8 cellular contexts compared by ENCODE assay signal in the genomic region with DNA sequence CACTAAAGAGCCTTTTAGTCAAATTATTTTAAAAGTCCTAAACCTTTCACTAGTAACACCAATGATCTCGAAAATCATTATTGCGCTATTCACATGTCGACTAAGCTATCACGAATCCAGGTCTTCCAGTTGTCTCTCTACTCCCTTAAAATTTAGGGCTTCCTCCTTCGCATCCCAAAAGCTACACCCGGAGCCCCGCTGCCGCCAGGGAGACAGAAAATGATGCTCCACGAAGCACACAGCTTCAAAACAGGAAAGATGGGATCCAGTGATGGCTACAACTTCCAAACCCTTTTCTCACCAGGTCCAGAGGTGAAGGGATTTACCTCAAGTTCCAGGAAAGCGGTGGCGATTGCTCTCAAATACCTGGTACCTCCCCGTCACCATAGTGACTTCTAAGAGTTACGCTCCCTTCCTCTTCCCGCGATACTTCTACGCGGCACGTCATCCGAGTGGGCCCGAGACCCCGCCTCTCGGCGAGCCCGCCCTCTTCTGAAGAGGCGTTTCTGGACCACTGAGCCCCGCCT. TPM values are rescaled to one million over a fixed set of nuclear protein-coding genes. Genes with fewer than 3 reads are reported as not detected.
A peak's percentile ranks its signal among the peaks of the same experiment; 100 is the strongest.
DNase-seq lines count a peak whose midpoint lies in the region; ATAC-seq and TF ChIP-seq lines count a peak whose summit lies in the region.

Gene IFT80, minus strand, starts transcription at position 406 of the 527 bp plus-strand sequence. CDS start 14,625 bp downstream, outside the sequence.

- peak in 1 of 2 donors; percentile 15 for TF ChIP-seq RAD21 in liver (IDR thresholded peaks at IDR 0.05)

- H3K9ac ChIP-seq in liver (ENCODE audit: low read depth in 1 of 2, low read length in 2 of 2), result peak within 1 kb of the TSS; percentile 89 to 94

- ATAC-seq in GM19452 (IDR thresholded peaks at IDR 0.05; ENCODE audit: unreplicated experiment) (peak; percentile 94), HG03575 (IDR thresholded peaks at IDR 0.05; ENCODE audit: extremely low read depth, insufficient number of reproducible peaks, low FRiP score, unreplicated experiment) (peak; percentile 96)

- peak within 1 kb of the TSS; percentile 98 for H3K27ac Mint-ChIP-seq in activated CD4-positive, alpha-beta memory T cell treated with anti-CD3 and anti-CD28 coated beads for 36 hours

- CTCF ChIA-PET in activated CD4-positive, alpha-beta memory T cell treated with anti-CD3 and anti-CD28 coated beads for 36 hours (lab: Charles Lee), result interaction anchor here (1.0 to 1.1 kb wide), 2 partner anchors 15 to 1754 kb away, joined by 3 read pairs; partner anchors contain the start of gene GFM1

- TF ChIP-seq CTCF in dorsolateral prefrontal cortex (IDR thresholded peaks at IDR 0.05 in 54 of 56, conservative IDR thresholded peaks at IDR 0.05 in 2 of 56; ENCODE audit: low read depth in 1 of 56, partially characterized antibody in 56 of 56), result peak in 11 of 56 donors; percentile 2 to 31 (median 10)
- no peak for TF ChIP-seq CTCF in liver (IDR thresholded peaks at IDR 0.05; ENCODE audit: low read depth, low read length, missing input control)

- H3K4me3 ChIP-seq in dorsolateral prefrontal cortex (peak within 1 kb of the TSS; percentile 54 to 97 (median 85)), liver (ENCODE audit: low read depth in 1 of 3, low read length in 3 of 3) (peak within 1 kb of the TSS; percentile 77 to 99 (median 95))

- POLR2A ChIA-PET in activated CD4-positive, alpha-beta memory T cell treated with anti-CD3 and anti-CD28 coated beads for 36 hours (lab: Charles Lee), result interaction anchor here (2.3 kb wide), 1 partner anchor 51 kb away, joined by 31 read pairs; the partner anchor contains the start of gene TRIM59

- H3K9me3 Mint-ChIP-seq in activated CD4-positive, alpha-beta memory T cell treated with anti-CD3 and anti-CD28 coated beads for 36 hours, result no peaks in the 10 kb centered on the region

- no peaks in the 10 kb centered on the region for H3K36me3 ChIP-seq in liver (ENCODE audit: control insufficient read depth in 4 of 4, insufficient read depth in 3 of 4, low read depth in 1 of 4, low read length in 3 of 4)

- DNase-seq in C1 segment of cervical spinal cord (lab: John Stamatoyannopoulos, UW) (peak; percentile 26 to 95 (median 91)), NCI-H82 treated with DMSO at 0.1 percent for 48 hours (lab: John Stamatoyannopoulos, UW; ENCODE audit: unreplicated experiment) (peak; percentile 95), dorsolateral prefrontal cortex (peak; percentile 86 to 97 (median 95))
- DNase-seq in activated CD4-positive, alpha-beta memory T cell treated with anti-CD3 and anti-CD28 coated beads for 36 hours, result peak; percentile 98
- DNase-seq in stimulated activated CD4-positive, alpha-beta T cell treated with anti-CD3 and anti-CD28 coated beads, Interleukin-4, amount 100 ng/mL, for 24 hours, result peak; percentile 96

- H3K27me3 ChIP-seq in dorsolateral prefrontal cortex, result peaks cover 0 to 20% (median 0%) of the 10 kb centered on the region in 45 donors
- H3K27me3 ChIP-seq in liver (ENCODE audit: control insufficient read depth in 4 of 4, insufficient read depth in 4 of 4, low read length in 3 of 4), result no peaks in the 10 kb centered on the region

- peak within 1 kb of the TSS; percentile 98 for H3K4me3 Mint-ChIP-seq in activated CD4-positive, alpha-beta memory T cell treated with anti-CD3 and anti-CD28 coated beads for 36 hours

- peaks cover 39% of the 10 kb centered on the region for H3K4me1 Mint-ChIP-seq in activated CD4-positive, alpha-beta memory T cell treated with anti-CD3 and anti-CD28 coated beads for 36 hours (ENCODE audit: low read depth)

- WGBS in liver, result under 1% methylated on average over 26 of the region's 26 CpGs

- H3K27ac ChIP-seq in dorsolateral prefrontal cortex, result peak within 1 kb of the TSS; percentile 79 to 97 (median 93)
- H3K27ac ChIP-seq in liver (ENCODE audit: low read depth in 1 of 2, low read length in 2 of 2), result peak within 1 kb of the TSS; percentile 68 to 85

- peaks cover 6 to 29% (median 13%) of the 10 kb centered on the region in 4 donors for H3K4me1 ChIP-seq in liver (ENCODE audit: control insufficient read depth in 4 of 4, insufficient read depth in 4 of 4, low read length in 3 of 4)

- no peaks in the 10 kb centered on the region for H3K9me3 ChIP-seq in liver (ENCODE audit: control insufficient read depth in 4 of 4, low read length in 3 of 4)

- H3K27me3 Mint-ChIP-seq in activated CD4-positive, alpha-beta memory T cell treated with anti-CD3 and anti-CD28 coated beads for 36 hours, result peaks cover 4% of the 10 kb centered on the region

- H3K36me3 Mint-ChIP-seq in activated CD4-positive, alpha-beta memory T cell treated with anti-CD3 and anti-CD28 coated beads for 36 hours, result peaks cover 41% of the 10 kb centered on the region

- intact Hi-C loops in activated CD4-positive, alpha-beta memory T cell treated with anti-CD3 and anti-CD28 coated beads for 36 hours (cut with micrococcal nuclease), result loop anchor here (1.0 to 5.0 kb wide), 7 partner anchors 14 to 1597 kb away; partner anchors contain the start of genes C3orf80, KPNA4, MFSD1 and TRIM59
- intact Hi-C loops in dorsolateral prefrontal cortex (cut with DNase I), result loop anchor here (2.0 to 10.0 kb wide), 5 partner anchors 88 to 372 kb away; partner anchors contain the start of genes C3orf80 (in 1 of the 2) and KPNA4 (in 1 of the 2)

TF ChIP-seq in liver, 16 proteins besides CTCF, POLR2A, EP300 and RAD21:
- TF ChIP-seq NR2F2 (IDR thresholded peaks at IDR 0.05), result no peak
- TF ChIP-seq ZBTB33 (IDR thresholded peaks at IDR 0.05), result peak; percentile 99
- TF ChIP-seq SP1 (IDR thresholded peaks at IDR 0.05), result peak; percentile 60
- no peak for TF ChIP-seq HNF4G (IDR thresholded peaks at IDR 0.05)

RNA-seq across cellular contexts. Expression of gene IFT80, which starts in this region (rescaled TPM):
- 10 to 100 TPM; 13.4 to 13.9 TPM for total RNA-seq in activated CD4-positive, alpha-beta memory T cell treated with anti-CD3 and anti-CD28 coated beads for 36 hours
- total RNA-seq in dorsolateral prefrontal cortex, result 100 to 1,000 TPM in 4 of 120 experiments, 10 to 100 TPM in 116; 30.1 to 114 (median 63.1) TPM
- 10 to 100 TPM; 12.9 to 15.7 TPM for total RNA-seq in liver
- polyA plus RNA-seq in liver, result 1 to 10 TPM; 3.5 to 3.6 TPM

Comparison
In these comparisons a context has a peak if more than half of its experiments do, and no peak if none do; other contexts are left out.
1. Peak in every context shown above with its lines: DNase-seq, ATAC-seq, H3K4me3 ChIP-seq and H3K27ac ChIP-seq.